In the genomic region with DNA sequence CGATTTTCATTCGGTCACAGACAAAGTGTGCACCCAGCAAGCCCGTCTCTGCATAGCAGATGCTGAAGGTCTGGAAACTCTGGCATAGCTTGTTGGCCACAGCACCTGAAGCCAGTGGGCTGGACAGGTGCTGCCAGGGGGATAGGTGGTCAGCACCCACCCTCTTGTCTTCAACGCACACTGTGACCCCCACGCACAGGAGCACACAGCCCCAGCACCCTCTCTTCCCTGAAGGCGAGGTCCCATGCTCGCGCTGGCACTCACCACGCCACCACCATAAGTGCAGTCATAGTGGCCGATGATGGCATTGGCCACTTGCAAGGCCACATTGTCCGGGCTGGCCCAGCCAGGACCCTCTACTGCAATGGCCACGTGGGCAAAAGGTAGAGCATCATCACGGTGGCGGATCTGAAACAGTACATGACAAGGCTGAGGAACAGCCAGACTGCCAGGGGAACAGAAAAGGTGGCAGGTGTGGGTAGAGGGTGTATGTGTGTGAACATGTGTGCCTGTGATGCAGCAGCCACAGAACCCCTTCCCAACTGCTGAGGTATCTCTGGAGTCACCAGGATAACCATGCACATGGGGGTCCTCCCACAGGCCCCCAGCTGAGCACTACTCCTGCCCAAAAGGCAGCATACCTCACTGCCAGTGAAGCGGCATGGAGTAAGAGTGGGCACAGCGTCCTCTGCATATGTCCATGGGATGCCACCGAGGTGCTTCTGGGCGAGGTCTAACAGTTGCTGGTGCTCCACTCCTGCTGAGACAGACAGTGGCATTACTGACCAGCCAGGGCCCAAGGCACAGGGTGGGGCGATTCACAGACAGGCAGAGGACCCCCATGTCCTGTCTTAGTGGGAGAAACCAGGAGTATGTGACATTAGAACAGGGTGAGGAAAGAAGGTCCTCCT, we compare ENCODE assay signal across 29 cellular contexts. TPM values are rescaled to one million over a fixed set of nuclear protein-coding genes. Genes with fewer than 3 reads are reported as not detected.
DNase-seq lines count a peak whose midpoint lies in the region; ATAC-seq, FAIRE-seq and TF ChIP-seq lines count a peak whose summit lies in the region.
"Had no signal": no experiment of that assay in that cellular context is flagged by ENCODE, and none has a peak within 500 bp of the region (broad histone marks: within the 10 kb centered on the region; RNA-seq: fewer than 3 reads in every experiment).

No MANE protein-coding gene starts in this region.

- intact Hi-C loops in MCF 10A (cut with micrococcal nuclease) (no loop called here), mammary epithelial cell (cut with micrococcal nuclease) (no loop called here), endothelial cell of umbilical vein (cut with micrococcal nuclease) (no loop called here)

- TF ChIP-seq CTCF in MCF 10A (IDR thresholded peaks at IDR 0.05; ENCODE audit: unreplicated experiment), result no peak
- TF ChIP-seq CTCF in mammary epithelial cell (conservative IDR thresholded peaks at IDR 0.05 in 1 of 2, IDR thresholded peaks at IDR 0.05 in 1 of 2; ENCODE audit: extremely low read depth in 1 of 2, insufficient read depth in 1 of 2, low read depth in 1 of 2, low read length in 2 of 2), result no peak
- no peak for TF ChIP-seq CTCF in endothelial cell of umbilical vein (IDR thresholded peaks at IDR 0.05; ENCODE audit: extremely low read depth in 1 of 2, insufficient read depth in 1 of 2, low read depth in 1 of 2, low read length in 2 of 2)
- no peak for TF ChIP-seq CTCF in smooth muscle cell (IDR thresholded peaks at IDR 0.05; ENCODE audit: borderline replicate concordance, insufficient read depth, poor library complexity, severe bottlenecking)

- peaks cover 40% of the 10 kb centered on the region for H3F3A ChIP-seq in smooth muscle cell (ENCODE audit: low read depth)

- no peaks in the 10 kb centered on the region for H3K9me3 Mint-ChIP-seq in MCF 10A (ENCODE audit: unreplicated experiment)
- H3K9me3 Mint-ChIP-seq: activated T-cell treated with anti-CD3 and anti-CD28 coated beads, Interleukin-2, amount 50 U/mL, for 4 hours; CD8-positive, alpha-beta memory T cell; neural progenitor cell had no signal

- no peak for TF ChIP-seq POLR2A in endothelial cell of umbilical vein (IDR thresholded peaks at IDR 0.05; ENCODE audit: low read depth, low read length)

- H2AFZ ChIP-seq in mammary epithelial cell (ENCODE audit: low read depth, low read length) (no peak overlapping the region), endothelial cell of umbilical vein (ENCODE audit: low read depth, low read length) (no peak overlapping the region), smooth muscle cell (ENCODE audit: low read depth) (no peak overlapping the region)
- H2AFZ ChIP-seq: neural progenitor cell had no signal

- CTCF ChIA-PET in MCF 10A (lab: Yijun Ruan, JAX) (interaction anchor here (0.7 to 2.2 kb wide), 5 partner anchors 10 to 320 kb away, joined by 3 to 8 read pairs (median 3); partner anchors contain the start of gene SLC26A6), mammary epithelial cell (lab: Charles Lee; ENCODE audit: low non-redundant PET) (no interaction called here), endothelial cell of umbilical vein (lab: Charles Lee) (interaction anchor here (0.7 to 0.8 kb wide), 2 partner anchors 8 to 35 kb away, joined by 3 read pairs; partner anchors contain the start of gene SLC26A6)

- peaks cover 50% of the 10 kb centered on the region for H3K4me1 Mint-ChIP-seq in MCF 10A (ENCODE audit: insufficient read depth, unreplicated experiment)

- BruUV-seq in MCF 10A (replicated peaks; lab: Mats Ljungman, UMichigan), result no TSS peak
- BruUV-seq in mammary epithelial cell (replicated peaks; lab: Mats Ljungman, UMichigan), result no TSS peak
- TSS peak; percentile 23 for BruUV-seq in endothelial cell of umbilical vein (replicated peaks; lab: Mats Ljungman, UMichigan)

- H3K9me1 ChIP-seq in endothelial cell of umbilical vein (replicated peaks; ENCODE audit: control insufficient read depth, extremely low read depth, insufficient read depth, low read length), result no peaks in the 10 kb centered on the region

- H3K4me2 ChIP-seq in mammary epithelial cell (ENCODE audit: insufficient read depth, low read depth, low read length), result no peak overlapping the region
- no peak overlapping the region for H3K4me2 ChIP-seq in endothelial cell of umbilical vein (ENCODE audit: insufficient read depth, low read length)
- no peak overlapping the region for H3K4me2 ChIP-seq in smooth muscle cell
- H3K4me2 ChIP-seq: neural progenitor cell had no signal

- H3K9me3 ChIP-seq in mammary epithelial cell (replicated peaks; ENCODE audit: insufficient read depth, low read length) (no peaks in the 10 kb centered on the region), endothelial cell of umbilical vein (replicated peaks; ENCODE audit: control insufficient read depth, insufficient read depth, low read length) (no peaks in the 10 kb centered on the region), smooth muscle cell (replicated peaks; ENCODE audit: low read depth) (no peaks in the 10 kb centered on the region)
- H3K9me3 ChIP-seq: adrenal gland, left lung, SJSA1, tibial nerve had no signal

- H3K79me2 ChIP-seq in mammary epithelial cell (ENCODE audit: insufficient read depth, low read length) (peaks cover 29% of the 10 kb centered on the region), endothelial cell of umbilical vein (ENCODE audit: control insufficient read depth, insufficient read depth, low read length) (no peaks in the 10 kb centered on the region), smooth muscle cell (ENCODE audit: low read depth) (peaks cover 4% of the 10 kb centered on the region)

- peaks cover 77% of the 10 kb centered on the region for H3K36me3 Mint-ChIP-seq in MCF 10A (ENCODE audit: insufficient read depth, unreplicated experiment)

- WGBS in mammary epithelial cell (ENCODE audit: low coverage, missing lambda C conversion rate), result 84% methylated on average over 18 of the region's 19 CpGs
- WGBS in smooth muscle cell (ENCODE audit: low lambda C conversion rate), result 97% methylated on average over 19 of the region's 19 CpGs

- H3K27me3 ChIP-seq in mammary epithelial cell (ENCODE audit: insufficient read depth, low read length) (no peaks in the 10 kb centered on the region), endothelial cell of umbilical vein (ENCODE audit: control insufficient read depth in 2 of 2, insufficient read depth in 2 of 2, low read length in 2 of 2) (no peaks in the 10 kb centered on the region), smooth muscle cell (ENCODE audit: low read depth) (no peaks in the 10 kb centered on the region)
- H3K27me3 ChIP-seq: adrenal gland, left lung, neural progenitor cell, SJSA1, tibial nerve had no signal

- no peak for DNase-seq in MCF 10A (ENCODE audit: unreplicated experiment)
- DNase-seq in mammary epithelial cell, result no peak
- no peak for DNase-seq in endothelial cell of umbilical vein (ENCODE audit: low read depth, low spot score)
- DNase-seq in smooth muscle cell (lab: John Stamatoyannopoulos, UW; ENCODE audit: unreplicated experiment), result no peak
- DNase-seq in LoVo (ENCODE audit: low spot score), result no peak
- DNase-seq: activated naive CD4-positive, alpha-beta T cell; activated T-cell treated with anti-CD3 and anti-CD28 coated beads, Interleukin-2, amount 50 U/mL, for 4 hours; adrenal gland; AML-193; CD8-positive, alpha-beta memory T cell; dermis blood vessel endothelial cell; DMS53; GDM1; NCI-H1417; NCI-H2107; NCI-H510A; stimulated activated CD4-positive, alpha-beta T cell treated with anti-CD3 and anti-CD28 coated beads, Interleukin-2, amount 100 ng/mL, for 48 hours; stimulated activated naive CD4-positive, alpha-beta T cell had no signal

- ATAC-seq in HG03354 (IDR thresholded peaks at IDR 0.05; ENCODE audit: poor library complexity, severe bottlenecking, unreplicated experiment), result no peak
- ATAC-seq: activated T-cell treated with anti-CD3 and anti-CD28 coated beads, Interleukin-2, amount 50 U/mL, for 4 hours; left lung had no signal

- peaks cover 51% of the 10 kb centered on the region for H3K4me1 ChIP-seq in mammary epithelial cell (ENCODE audit: insufficient read depth, low read length)
- H3K4me1 ChIP-seq in endothelial cell of umbilical vein (ENCODE audit: control insufficient read depth, extremely low read depth, insufficient read depth, low read length), result no peaks in the 10 kb centered on the region
- H3K4me1 ChIP-seq in smooth muscle cell (ENCODE audit: low read depth), result peaks cover 13% of the 10 kb centered on the region
- H3K4me1 ChIP-seq: neural progenitor cell had no signal

- no peak for FAIRE-seq in endothelial cell of umbilical vein (lab: Jason Lieb, UNC)

- H3K4me3 Mint-ChIP-seq in MCF 10A (ENCODE audit: unreplicated experiment), result no peak overlapping the region
- H3K4me3 Mint-ChIP-seq: activated T-cell treated with anti-CD3 and anti-CD28 coated beads, Interleukin-2, amount 50 U/mL, for 4 hours; CD8-positive, alpha-beta memory T cell; neural progenitor cell had no signal

- dilution Hi-C loops in mammary epithelial cell (cut with HindIII; ENCODE audit: low sequenced_read_pairs), result no loop called here
- dilution Hi-C loops in endothelial cell of umbilical vein (cut with MboI; ENCODE audit: extremely low pct_ligation_motif_present, low sequenced_read_pairs), result no loop called here

- H3K9ac ChIP-seq in mammary epithelial cell (ENCODE audit: insufficient read depth, low read length), result no peak overlapping the region
- H3K9ac ChIP-seq in endothelial cell of umbilical vein (replicated peaks; ENCODE audit: extremely low read depth, insufficient read depth, low read length), result no peak overlapping the region
- no peak overlapping the region for H3K9ac ChIP-seq in smooth muscle cell (ENCODE audit: low read depth)
- H3K9ac ChIP-seq: neural progenitor cell had no signal

- H3K27ac Mint-ChIP-seq in MCF 10A (ENCODE audit: low read depth, unreplicated experiment), result peak overlapping the region; percentile 59
- H3K27ac Mint-ChIP-seq: neural progenitor cell had no signal

- POLR2A ChIA-PET in MCF 10A (lab: Yijun Ruan, JAX), result interaction anchor here (0.5 to 8.9 kb wide), 6 partner anchors 11 to 945 kb away, joined by 3 to 107 read pairs (median 4); partner anchors contain the start of genes SLC26A6 and UQCRC1
- POLR2A ChIA-PET in endothelial cell of umbilical vein (lab: Charles Lee), result no interaction called here

- in situ Hi-C loops in mammary epithelial cell (cut with MboI; ENCODE audit: low sequenced_read_pairs in 2 of 2), result no loop called here

- H3K27me3 Mint-ChIP-seq in MCF 10A (ENCODE audit: insufficient read depth, unreplicated experiment), result no peaks in the 10 kb centered on the region

- peaks cover 46% of the 10 kb centered on the region for H3K36me3 ChIP-seq in mammary epithelial cell (ENCODE audit: insufficient read depth, low read length)
- peaks cover 15 to 64% of the 10 kb centered on the region in 2 experiments for H3K36me3 ChIP-seq in endothelial cell of umbilical vein (ENCODE audit: control insufficient read depth in 2 of 2, extremely low read depth in 1 of 2, insufficient read depth in 2 of 2, low read length in 2 of 2)
- H3K36me3 ChIP-seq in smooth muscle cell (ENCODE audit: low read depth), result peaks cover 7% of the 10 kb centered on the region
- H3K36me3 ChIP-seq: neural progenitor cell had no signal

- H3K27ac ChIP-seq in mammary epithelial cell (ENCODE audit: insufficient read depth, low read depth, low read length), result no peak overlapping the region
- H3K27ac ChIP-seq in endothelial cell of umbilical vein (ENCODE audit: insufficient read depth, low read depth, low read length), result no peak overlapping the region
- peak overlapping the region; percentile 100 for H3K27ac ChIP-seq in smooth muscle cell (ENCODE audit: low read depth)
- H3K27ac ChIP-seq: 22Rv1, adrenal gland, left lung, neural progenitor cell, SJSA1, tibial nerve had no signal

- H3K4me3 ChIP-seq in mammary epithelial cell (replicated peaks in 1 of 3; ENCODE audit: insufficient read depth in 1 of 3, low read depth in 2 of 3, low read length in 3 of 3) (no peak overlapping the region), endothelial cell of umbilical vein (replicated peaks in 1 of 3; ENCODE audit: insufficient read depth in 1 of 3, low read depth in 1 of 3, low read length in 3 of 3) (no peak overlapping the region), smooth muscle cell (no peak overlapping the region)
- H3K4me3 ChIP-seq: adrenal gland, left lung, neural progenitor cell, SJSA1, tibial nerve had no signal

- no peaks in the 10 kb centered on the region for H4K20me1 ChIP-seq in mammary epithelial cell (ENCODE audit: insufficient read depth, low read length)
- H4K20me1 ChIP-seq in endothelial cell of umbilical vein (replicated peaks; ENCODE audit: control insufficient read depth, extremely low read depth, insufficient read depth, low read length), result no peaks in the 10 kb centered on the region
- H4K20me1 ChIP-seq in smooth muscle cell (ENCODE audit: low read depth), result peaks cover 10% of the 10 kb centered on the region

RNA-seq across cellular contexts. Expression of gene COL7A1, which starts 5.8 kb away (rescaled TPM):
- total RNA-seq in MCF 10A (2022) (44.2 and 60.5 TPM in 2 replicates), mammary epithelial cell (100 to 1,000 TPM; 130 to 425 TPM), endothelial cell of umbilical vein (1.5 and 1.9 TPM in 2 replicates), smooth muscle cell (45.9 and 57.3 TPM in 2 replicates)
- polyA plus RNA-seq in mammary epithelial cell (106 TPM), endothelial cell of umbilical vein (0.55 and 1.1 TPM in 2 replicates), smooth muscle cell (80.7 and 173 TPM in 2 replicates)
- polyA minus RNA-seq in mammary epithelial cell (239 TPM), endothelial cell of umbilical vein (0.19 and 1.2 TPM in 2 replicates)
- 0.12 and 0.13 TPM in 2 replicates for polyA plus RNA-seq in endothelial cell of umbilical vein (2011; cell fraction: cytosol; rRNA removed)
- 4.9 and 6.0 TPM in 2 replicates for polyA plus RNA-seq in endothelial cell of umbilical vein (2011; cell fraction: nucleus; rRNA removed)
- polyA plus RNA-seq in endothelial cell of umbilical vein (2012), result 0.44 and 0.78 TPM in 2 replicates
- 14.2 TPM for polyA minus RNA-seq in endothelial cell of umbilical vein (2011; cell fraction: cytosol; rRNA and poly(A)+ RNA removed)
- polyA minus RNA-seq in endothelial cell of umbilical vein (2011; cell fraction: nucleus; rRNA and poly(A)+ RNA removed), result 0.96 and 1.8 TPM in 2 replicates
- polyA plus RNA-seq: CD8-positive, alpha-beta memory T cell had no signal

RNA-seq across cellular contexts. Expression of gene UQCRC1, which starts 8.5 kb away (rescaled TPM):
- total RNA-seq in MCF 10A (2022), result 383 and 413 TPM in 2 replicates
- 100 to 1,000 TPM; 321 to 490 TPM for total RNA-seq in mammary epithelial cell
- 654 TPM for polyA plus RNA-seq in mammary epithelial cell
- 928 TPM for polyA minus RNA-seq in mammary epithelial cell
- 184 and 186 TPM in 2 replicates for total RNA-seq in endothelial cell of umbilical vein
- polyA plus RNA-seq in endothelial cell of umbilical vein, result 415 and 427 TPM in 2 replicates
- 307 and 337 TPM in 2 replicates for polyA plus RNA-seq in endothelial cell of umbilical vein (2011; cell fraction: cytosol; rRNA removed)
- polyA plus RNA-seq in endothelial cell of umbilical vein (2011; cell fraction: nucleus; rRNA removed), result 290 and 315 TPM in 2 replicates
- polyA plus RNA-seq in endothelial cell of umbilical vein (2012), result 171 and 242 TPM in 2 replicates
- 542 and 636 TPM in 2 replicates for polyA minus RNA-seq in endothelial cell of umbilical vein
- polyA minus RNA-seq in endothelial cell of umbilical vein (2011; cell fraction: cytosol; rRNA and poly(A)+ RNA removed), result 468 TPM
- polyA minus RNA-seq in endothelial cell of umbilical vein (2011; cell fraction: nucleus; rRNA and poly(A)+ RNA removed), result 79.8 and 86.9 TPM in 2 replicates
- total RNA-seq in smooth muscle cell, result 206 and 250 TPM in 2 replicates
- polyA plus RNA-seq in smooth muscle cell, result 425 and 428 TPM in 2 replicates

RNA-seq across cellular contexts. Expression of gene TMEM89, which starts 20.6 kb away (rescaled TPM):
- total RNA-seq in MCF 10A (2022) (not detected in 2 replicates), mammary epithelial cell (under 1 TPM in 1 of 2 donors, not detected in 1; 0.82 TPM), endothelial cell of umbilical vein (not detected in 2 replicates), smooth muscle cell (not detected in 2 replicates)
- polyA plus RNA-seq in mammary epithelial cell (not detected), endothelial cell of umbilical vein (not detected in 2 replicates), smooth muscle cell (0.25 and 0.47 TPM in 2 replicates)
- polyA minus RNA-seq in mammary epithelial cell (not detected), endothelial cell of umbilical vein (not detected in 2 replicates)
- polyA plus RNA-seq in endothelial cell of umbilical vein (2011; cell fraction: cytosol; rRNA removed), result not detected in 2 replicates
- 0.51 TPM in 1 of 2 replicates, not detected in the other for polyA plus RNA-seq in endothelial cell of umbilical vein (2011; cell fraction: nucleus; rRNA removed)
- not detected in 2 replicates for polyA plus RNA-seq in endothelial cell of umbilical vein (2012)
- not detected for polyA minus RNA-seq in endothelial cell of umbilical vein (2011; cell fraction: cytosol; rRNA and poly(A)+ RNA removed)
- polyA minus RNA-seq in endothelial cell of umbilical vein (2011; cell fraction: nucleus; rRNA and poly(A)+ RNA removed), result not detected in 2 replicates
- total RNA-seq: activated CD8-positive, alpha-beta memory T cell treated with anti-CD3 and anti-CD28 coated beads for 36 hours; activated T-cell treated with anti-CD3 and anti-CD28 coated beads, Interleukin-2, amount 50 U/mL, for 4 hours; adrenal gland; CD8-positive, alpha-beta memory T cell; dermis blood vessel endothelial cell; H4; left lung; M059J; pulmonary artery endothelial cell; SJSA1; T-helper 1 cell treated with Interleukin-12 subunit alpha and Interleukin-12 subunit beta and Interleukin-4 antibody, amounts not matched to agents 30 ng/mL and 1 ng/mL, for 36 hours; tibial nerve had no signal
- polyA plus RNA-seq: adrenal gland; CD8-positive, alpha-beta memory T cell had no signal

RNA-seq across cellular contexts. Expression of gene SLC26A6, which starts 34.3 kb away (rescaled TPM):
- total RNA-seq in MCF 10A (2022) (47.4 and 63.3 TPM in 2 replicates), mammary epithelial cell (10 to 100 TPM; 29.5 to 47.7 TPM), endothelial cell of umbilical vein (32.2 and 34.8 TPM in 2 replicates), smooth muscle cell (28.4 and 29.4 TPM in 2 replicates)
- polyA plus RNA-seq in mammary epithelial cell (38.9 TPM), endothelial cell of umbilical vein (31.0 and 35.3 TPM in 2 replicates), smooth muscle cell (34.8 and 42.4 TPM in 2 replicates)
- polyA minus RNA-seq in mammary epithelial cell (44.6 TPM), endothelial cell of umbilical vein (19.7 and 30.4 TPM in 2 replicates)
- 11.0 and 13.2 TPM in 2 replicates for polyA plus RNA-seq in endothelial cell of umbilical vein (2011; cell fraction: cytosol; rRNA removed)
- 277 and 301 TPM in 2 replicates for polyA plus RNA-seq in endothelial cell of umbilical vein (2011; cell fraction: nucleus; rRNA removed)
- polyA plus RNA-seq in endothelial cell of umbilical vein (2012), result 16.9 and 17.3 TPM in 2 replicates
- polyA minus RNA-seq in endothelial cell of umbilical vein (2011; cell fraction: cytosol; rRNA and poly(A)+ RNA removed), result 16.7 TPM
- 43.9 and 50.3 TPM in 2 replicates for polyA minus RNA-seq in endothelial cell of umbilical vein (2011; cell fraction: nucleus; rRNA and poly(A)+ RNA removed)

RNA-seq across cellular contexts. Expression of gene UCN2, which starts 37.4 kb away (rescaled TPM):
- total RNA-seq in MCF 10A (2022) (1.5 and 3.8 TPM in 2 replicates), mammary epithelial cell (10 to 100 TPM in 1 of 2 donors, 1 to 10 TPM in 1; 6.8 to 28.3 TPM), endothelial cell of umbilical vein (not detected in 2 replicates), smooth muscle cell (6.1 and 7.0 TPM in 2 replicates)
- polyA plus RNA-seq in mammary epithelial cell (9.9 TPM), endothelial cell of umbilical vein (0.05 and 0.11 TPM in 2 replicates), smooth muscle cell (4.3 and 11.6 TPM in 2 replicates)
- polyA minus RNA-seq in mammary epithelial cell (8.2 TPM), endothelial cell of umbilical vein (not detected in 2 replicates)
- not detected in 2 replicates for polyA plus RNA-seq in endothelial cell of umbilical vein (2011; cell fraction: cytosol; rRNA removed)
- 0.22 and 0.27 TPM in 2 replicates for polyA plus RNA-seq in endothelial cell of umbilical vein (2011; cell fraction: nucleus; rRNA removed)
- polyA plus RNA-seq in endothelial cell of umbilical vein (2012), result not detected in 2 replicates
- polyA minus RNA-seq in endothelial cell of umbilical vein (2011; cell fraction: cytosol; rRNA and poly(A)+ RNA removed), result not detected
- not detected in 2 replicates for polyA minus RNA-seq in endothelial cell of umbilical vein (2011; cell fraction: nucleus; rRNA and poly(A)+ RNA removed)
- total RNA-seq: activated CD8-positive, alpha-beta memory T cell treated with anti-CD3 and anti-CD28 coated beads for 36 hours; CD8-positive, alpha-beta memory T cell; dermis blood vessel endothelial cell; T-helper 1 cell treated with Interleukin-12 subunit alpha and Interleukin-12 subunit beta and Interleukin-4 antibody, amounts not matched to agents 30 ng/mL and 1 ng/mL, for 36 hours had no signal
- polyA plus RNA-seq: CD8-positive, alpha-beta memory T cell had no signal

Comparison
In these comparisons a context has a peak if more than half of its experiments do, and no peak if none do; other contexts are left out.
1. RNA of gene COL7A1, which starts 5.8 kb away (total RNA-seq): 130 to 425 TPM in mammary epithelial cell, 44.2 to 60.5 TPM in MCF 10A and 45.9 to 57.3 TPM in smooth muscle cell; 1.5 to 1.9 TPM in endothelial cell of umbilical vein; every median in the first group is over 10 times any median in the second.